ENCODE assay signal across 20 cellular contexts in genomic region chr7:101972627-101973026, GRCh38.
A peak's percentile ranks its signal among the peaks of the same experiment; 100 is the strongest.
DNase-seq lines count a peak whose midpoint lies in the region; ATAC-seq and TF ChIP-seq lines count a peak whose summit lies in the region.
"Had no signal": no experiment of that assay in that cellular context is flagged by ENCODE, and none has a peak within 500 bp of the region (broad histone marks: within the 10 kb centered on the region; RNA-seq: fewer than 3 reads in every experiment).

No MANE protein-coding gene starts in this region.

- DNase-seq in right atrium auricular region (ENCODE audit: low spot score) (no peak), psoas muscle (no peak), NCI-H2029 (lab: John Stamatoyannopoulos, UW) (no peak), NCI-H1694 (lab: John Stamatoyannopoulos, UW) (no peak), COR-L47 (lab: John Stamatoyannopoulos, UW) (no peak)
- DNase-seq: CD4-positive, CD25-positive, alpha-beta regulatory T cell; DMS79; KBM-7; MV-4-11; NCI-H1417 treated with DMSO at 0.1 percent for 48 hours; NCI-H2081; NCI-H510A; NCI-H774; PC-3; SW 1271 had no signal

- H3K9me3 ChIP-seq in DOHH2 (ENCODE audit: control insufficient read depth, insufficient read depth, low read length), result no peaks in the 10 kb centered on the region
- H3K9me3 ChIP-seq in right atrium auricular region, result no peaks in the 10 kb centered on the region
- no peaks in the 10 kb centered on the region for H3K9me3 ChIP-seq in psoas muscle
- H3K9me3 ChIP-seq: SJSA1 had no signal

- 51 to 84% (median 52%) methylated on average over 14 of the region's 14 CpGs for WGBS in psoas muscle, 3 donors

- no peaks in the 10 kb centered on the region for H3K9me2 ChIP-seq in DOHH2 (replicated peaks; ENCODE audit: control insufficient read depth, low read length)

- intact Hi-C loops in psoas muscle (cut with DNase I), result no loop called here

- H3F3A ChIP-seq in DOHH2 (ENCODE audit: control insufficient read depth, insufficient read depth), result peaks cover 14% of the 10 kb centered on the region

- 0 out of 2 replicates have a peak overlapping the region, but pooled peaks have one; percentile 27 for H3K4me2 ChIP-seq in DOHH2 (ENCODE audit: low read length)

- peaks cover 94% of the 10 kb centered on the region for H3K79me2 ChIP-seq in DOHH2 (ENCODE audit: control insufficient read depth, low read length)

- H3K36me3 ChIP-seq in DOHH2 (ENCODE audit: control insufficient read depth, low read length), result peaks cover 23% of the 10 kb centered on the region
- no peaks in the 10 kb centered on the region for H3K36me3 ChIP-seq in right atrium auricular region
- H3K36me3 ChIP-seq in psoas muscle (ENCODE audit: insufficient read depth in 1 of 2, low read depth in 1 of 2), result no peaks in the 10 kb centered on the region

- 0 out of 2 replicates have a peak, but pooled peaks cover 3% of the 10 kb centered on the region for H4K20me1 ChIP-seq in DOHH2 (ENCODE audit: control insufficient read depth, insufficient read depth, low read depth, low read length)

- ATAC-seq in psoas muscle (peak in 3 of 4 donors; percentile 39 to 48 (median 48)), HG03460 (IDR thresholded peaks at IDR 0.05; ENCODE audit: unreplicated experiment) (no peak)
- ATAC-seq: PC-3 had no signal

- H3K4me3 ChIP-seq in DOHH2 (ENCODE audit: low read length), result no peak overlapping the region
- no peak overlapping the region for H3K4me3 ChIP-seq in right atrium auricular region
- no peak overlapping the region for H3K4me3 ChIP-seq in psoas muscle
- H3K4me3 ChIP-seq: SJSA1 had no signal

- H3K4me1 ChIP-seq in DOHH2 (ENCODE audit: control insufficient read depth, low read length), result peaks cover 84% of the 10 kb centered on the region
- H3K4me1 ChIP-seq in right atrium auricular region, result peaks cover 0 to 19% of the 10 kb centered on the region in 2 donors
- H3K4me1 ChIP-seq in psoas muscle, result peaks cover 30% of the 10 kb centered on the region

- H3K27me3 ChIP-seq in DOHH2 (ENCODE audit: control insufficient read depth, low read length) (no peaks in the 10 kb centered on the region), right atrium auricular region (no peaks in the 10 kb centered on the region), psoas muscle (ENCODE audit: insufficient read depth in 3 of 3, low read length in 2 of 3) (no peaks in the 10 kb centered on the region)
- H3K27me3 ChIP-seq: SJSA1 had no signal

- H3K27ac ChIP-seq in DOHH2 (ENCODE audit: low read depth, low read length), result no peak overlapping the region
- H3K27ac ChIP-seq in VCaP, result peak overlapping the region; percentile 6; the same call in 1 of the 2 replicates
- H3K27ac ChIP-seq in right atrium auricular region, result peak overlapping the region; percentile 62 to 79
- peak overlapping the region; percentile 77 for H3K27ac ChIP-seq in psoas muscle
- H3K27ac ChIP-seq: RWPE1, SJSA1 had no signal

- no peak for TF ChIP-seq CTCF in DOHH2 (IDR thresholded peaks at IDR 0.05; ENCODE audit: low read depth, low read length, poor library complexity, severe bottlenecking)
- no peak for TF ChIP-seq CTCF in VCaP (conservative IDR thresholded peaks at IDR 0.05)
- no peak for TF ChIP-seq CTCF in right atrium auricular region (IDR thresholded peaks at IDR 0.05)
- no peak for TF ChIP-seq CTCF in psoas muscle (IDR thresholded peaks at IDR 0.05)
